In the genomic region with DNA sequence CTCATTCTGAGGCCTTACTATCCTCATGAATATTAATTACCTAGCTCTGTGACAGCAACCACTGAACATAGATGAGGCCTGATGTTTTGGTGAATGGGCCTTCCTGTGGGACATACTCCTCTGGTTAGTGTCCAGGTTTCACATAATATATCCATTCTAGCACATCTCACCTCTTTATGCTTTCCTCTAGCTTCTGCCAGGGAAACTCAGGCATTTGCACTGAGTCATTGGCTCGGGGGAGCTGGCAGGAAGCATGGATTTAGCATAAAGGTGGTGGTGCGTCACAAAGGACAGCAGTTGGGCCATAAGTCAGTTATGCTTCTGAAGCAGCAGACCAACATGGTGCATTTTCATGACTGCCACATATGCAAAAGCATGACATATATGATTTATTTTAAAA, we compare ENCODE assay signal across 20 cellular contexts. TPM values are rescaled to one million over a fixed set of nuclear protein-coding genes. Genes with fewer than 3 reads are reported as not detected.
DNase-seq lines count a peak whose midpoint lies in the region; ATAC-seq, FAIRE-seq and TF ChIP-seq lines count a peak whose summit lies in the region.
"Had no signal": no experiment of that assay in that cellular context is flagged by ENCODE, and none has a peak within 500 bp of the region (broad histone marks: within the 10 kb centered on the region; RNA-seq: fewer than 3 reads in every experiment).

No MANE protein-coding gene starts in this region.

- H3K4me3 ChIP-seq in endothelial cell of umbilical vein (replicated peaks in 1 of 3; ENCODE audit: insufficient read depth in 1 of 3, low read depth in 1 of 3, low read length in 3 of 3), result no peak overlapping the region
- no peak overlapping the region for H3K4me3 ChIP-seq in heart right ventricle
- H3K4me3 ChIP-seq: lung had no signal

- no peaks in the 10 kb centered on the region for H3K27me3 ChIP-seq in endothelial cell of umbilical vein (ENCODE audit: control insufficient read depth in 2 of 2, insufficient read depth in 2 of 2, low read length in 2 of 2)
- H3K27me3 ChIP-seq in heart right ventricle, result no peaks in the 10 kb centered on the region

- no peak for TF ChIP-seq CTCF in endothelial cell of umbilical vein (IDR thresholded peaks at IDR 0.05; ENCODE audit: extremely low read depth in 1 of 2, insufficient read depth in 1 of 2, low read depth in 1 of 2, low read length in 2 of 2)
- TF ChIP-seq CTCF in heart right ventricle (IDR thresholded peaks at IDR 0.05), result no peak

- DNase-seq in GM12892 (ENCODE audit: insufficient read length) (no peak), RCC 7860 (ENCODE audit: low spot score) (peak; percentile 73), endothelial cell of umbilical vein (ENCODE audit: low read depth, low spot score) (peak; percentile 9), non-pigmented ciliary epithelial cell (ENCODE audit: low read depth) (peak; percentile 63), heart right ventricle (no peak), nucleus accumbens (lab: John Stamatoyannopoulos, UW) (no peak), cortex of kidney (lab: John Stamatoyannopoulos, UW) (no peak)
- DNase-seq: activated CD8-positive, alpha-beta memory T cell treated with anti-CD3 and anti-CD28 coated beads for 24 hours; activated gamma-delta T cell; erythroblast; GDM1; GOT3; Karpas-422; NCI-H2029; NCI-H69; SHP77 treated with DMSO at 0.1 percent for 48 hours; T-helper 9 cell had no signal

- 79 to 82% methylated on average over 2 of the region's 2 CpGs for WGBS in heart right ventricle, 2 donors

- CTCF ChIA-PET in endothelial cell of umbilical vein (lab: Charles Lee), result interaction anchor here (0.6 to 9.2 kb wide), 6 partner anchors 76 to 545 kb away, joined by 3 to 136 read pairs (median 4); a partner anchor contains a TSS

- no peaks in the 10 kb centered on the region for H4K20me1 ChIP-seq in endothelial cell of umbilical vein (replicated peaks; ENCODE audit: control insufficient read depth, extremely low read depth, insufficient read depth, low read length)

- ATAC-seq in heart right ventricle (no peak), GM21526 (IDR thresholded peaks at IDR 0.05; ENCODE audit: low FRiP score, unreplicated experiment) (no peak)

- no peak for TF ChIP-seq POLR2A in GM12892 (IDR thresholded peaks at IDR 0.05; ENCODE audit: low read depth, low read length)
- TF ChIP-seq POLR2A in endothelial cell of umbilical vein (IDR thresholded peaks at IDR 0.05; ENCODE audit: low read depth, low read length), result no peak

- H3K9me1 ChIP-seq in endothelial cell of umbilical vein (replicated peaks; ENCODE audit: control insufficient read depth, extremely low read depth, insufficient read depth, low read length), result no peaks in the 10 kb centered on the region

- H3K36me3 ChIP-seq in endothelial cell of umbilical vein (ENCODE audit: control insufficient read depth in 2 of 2, extremely low read depth in 1 of 2, insufficient read depth in 2 of 2, low read length in 2 of 2) (no peaks in the 10 kb centered on the region), heart right ventricle (no peaks in the 10 kb centered on the region)

- H3K79me2 ChIP-seq in endothelial cell of umbilical vein (ENCODE audit: control insufficient read depth, insufficient read depth, low read length), result no peaks in the 10 kb centered on the region

- H3K27ac ChIP-seq in endothelial cell of umbilical vein (ENCODE audit: insufficient read depth, low read depth, low read length) (no peak overlapping the region), heart right ventricle (no peak overlapping the region)
- H3K27ac ChIP-seq: C4-2B had no signal

- no TSS peak for BruUV-seq in endothelial cell of umbilical vein (replicated peaks; lab: Mats Ljungman, UMichigan)

- intact Hi-C loops in endothelial cell of umbilical vein (cut with micrococcal nuclease) (no loop called here), heart right ventricle (cut with DNase I) (no loop called here)

- no peak overlapping the region for H2AFZ ChIP-seq in endothelial cell of umbilical vein (ENCODE audit: low read depth, low read length)

- H3K9ac ChIP-seq in endothelial cell of umbilical vein (replicated peaks; ENCODE audit: extremely low read depth, insufficient read depth, low read length), result no peak overlapping the region

- H3K4me1 ChIP-seq in endothelial cell of umbilical vein (ENCODE audit: control insufficient read depth, extremely low read depth, insufficient read depth, low read length), result peaks cover 5% of the 10 kb centered on the region
- H3K4me1 ChIP-seq in heart right ventricle, result peaks cover 0 to 25% (median 8%) of the 10 kb centered on the region in 9 donors

- no peak overlapping the region for H3K4me2 ChIP-seq in endothelial cell of umbilical vein (ENCODE audit: insufficient read depth, low read length)

- POLR2A ChIA-PET in endothelial cell of umbilical vein (lab: Charles Lee), result no interaction called here

- peak; percentile 14 for FAIRE-seq in GM12892 (lab: Jason Lieb, UNC)
- peak; percentile 58 for FAIRE-seq in RCC 7860 (lab: Jason Lieb, UNC)
- FAIRE-seq in endothelial cell of umbilical vein (lab: Jason Lieb, UNC), result peak; percentile 49

- dilution Hi-C loops in endothelial cell of umbilical vein (cut with MboI; ENCODE audit: extremely low pct_ligation_motif_present, low sequenced_read_pairs), result no loop called here

- H3K9me3 ChIP-seq in endothelial cell of umbilical vein (replicated peaks; ENCODE audit: control insufficient read depth, insufficient read depth, low read length) (no peaks in the 10 kb centered on the region), heart right ventricle (peaks cover 0 to 11% (median 0%) of the 10 kb centered on the region in 11 donors)

TF ChIP-seq in endothelial cell of umbilical vein, 7 proteins besides CTCF, POLR2A, EP300 and RAD21:
- TF ChIP-seq FOS (IDR thresholded peaks at IDR 0.05; ENCODE audit: borderline replicate concordance, insufficient read depth, low read length), result peak; percentile 16
- TF ChIP-seq, protein P1, sequence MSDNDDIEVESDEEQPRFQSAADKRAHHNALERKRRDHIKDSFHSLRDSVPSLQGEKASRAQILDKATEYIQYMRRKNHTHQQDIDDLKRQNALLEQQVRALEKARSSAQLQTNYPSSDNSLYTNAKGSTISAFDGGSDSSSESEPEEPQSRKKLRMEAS (IDR thresholded peaks at IDR 0.05; ENCODE audit: insufficient read depth, insufficient read length), result no peak

RNA-seq across cellular contexts. Expression of a gene that starts 37.5 kb away (rescaled TPM):
- 5.6 TPM for polyA plus RNA-seq in GM12892 (2012; ENCODE audit: missing spikeins)
- total RNA-seq in endothelial cell of umbilical vein, result 4.1 and 4.2 TPM in 2 replicates
- 0.92 and 1.1 TPM in 2 replicates for polyA plus RNA-seq in endothelial cell of umbilical vein
- polyA plus RNA-seq in endothelial cell of umbilical vein (2011; cell fraction: cytosol; rRNA removed), result 0.98 and 1.1 TPM in 2 replicates
- 1.1 and 1.6 TPM in 2 replicates for polyA plus RNA-seq in endothelial cell of umbilical vein (2011; cell fraction: nucleus; rRNA removed)
- polyA plus RNA-seq in endothelial cell of umbilical vein (2012), result 0.33 and 1.0 TPM in 2 replicates
- polyA minus RNA-seq in endothelial cell of umbilical vein, result 3.8 and 4.2 TPM in 2 replicates
- polyA minus RNA-seq in endothelial cell of umbilical vein (2011; cell fraction: cytosol; rRNA and poly(A)+ RNA removed), result 2.0 TPM
- 2.2 and 3.1 TPM in 2 replicates for polyA minus RNA-seq in endothelial cell of umbilical vein (2011; cell fraction: nucleus; rRNA and poly(A)+ RNA removed)
- total RNA-seq in heart right ventricle, result 1 to 10 TPM; 3.3 to 5.3 (median 4.3) TPM
- polyA plus RNA-seq in heart right ventricle, result 1 to 10 TPM; 1.3 TPM

Comparison
In these comparisons a context has a peak if more than half of its experiments do, and no peak if none do; other contexts are left out.
1. DNase-seq: peak in RCC 7860 (single experiment), endothelial cell of umbilical vein (single experiment) and non-pigmented ciliary epithelial cell (single experiment); none in GM12892 (single experiment), heart right ventricle (0 of 2), nucleus accumbens (0 of 56) and cortex of kidney (single experiment).